ENCODE assay signal across 8 cellular contexts in genomic region chr1:100606438-100606837, GRCh38.
DNase-seq lines count a peak whose midpoint lies in the region; ATAC-seq and TF ChIP-seq lines count a peak whose summit lies in the region.

No MANE protein-coding gene starts in this region.

- H3K4me3 ChIP-seq in DOHH2 (ENCODE audit: low read length) (no peak overlapping the region), mammary epithelial cell (replicated peaks in 1 of 3; ENCODE audit: insufficient read depth in 1 of 3, low read depth in 2 of 3, low read length in 3 of 3) (no peak overlapping the region)

- in situ Hi-C loops in mammary epithelial cell (cut with MboI; ENCODE audit: low sequenced_read_pairs in 2 of 2) (loop anchor here (5.0 kb wide), 2 partner anchors 256 to 261 kb away; no protein-coding TSS in a partner anchor), G401 (cut with HindIII; ENCODE audit: low sequenced_read_pairs) (no loop called here)

- no peak overlapping the region for H2AFZ ChIP-seq in mammary epithelial cell (ENCODE audit: low read depth, low read length)

- peak; percentile 24 for TF ChIP-seq CTCF in DOHH2 (IDR thresholded peaks at IDR 0.05; ENCODE audit: low read depth, low read length, poor library complexity, severe bottlenecking)
- peak; percentile 77 to 95 for TF ChIP-seq CTCF in mammary epithelial cell (conservative IDR thresholded peaks at IDR 0.05 in 1 of 2, IDR thresholded peaks at IDR 0.05 in 1 of 2; ENCODE audit: extremely low read depth in 1 of 2, insufficient read depth in 1 of 2, low read depth in 1 of 2, low read length in 2 of 2)

- H3K27ac ChIP-seq in DOHH2 (ENCODE audit: low read depth, low read length) (no peak overlapping the region), mammary epithelial cell (ENCODE audit: insufficient read depth, low read depth, low read length) (no peak overlapping the region)

- H3K27me3 ChIP-seq in DOHH2 (ENCODE audit: control insufficient read depth, low read length): no peaks in the 10 kb centered on the region
- H3K27me3 ChIP-seq in mammary epithelial cell (ENCODE audit: insufficient read depth, low read length): no peaks in the 10 kb centered on the region

- H4K20me1 ChIP-seq in DOHH2 (ENCODE audit: control insufficient read depth, insufficient read depth, low read depth, low read length) (no peaks in the 10 kb centered on the region), mammary epithelial cell (ENCODE audit: insufficient read depth, low read length) (no peaks in the 10 kb centered on the region)

- no peak overlapping the region for H3K4me2 ChIP-seq in DOHH2 (ENCODE audit: low read length)
- no peak overlapping the region for H3K4me2 ChIP-seq in mammary epithelial cell (ENCODE audit: insufficient read depth, low read depth, low read length)

- H3K4me1 ChIP-seq in DOHH2 (ENCODE audit: control insufficient read depth, low read length) (no peaks in the 10 kb centered on the region), mammary epithelial cell (ENCODE audit: insufficient read depth, low read length) (peaks cover 10% of the 10 kb centered on the region)

- WGBS in mammary epithelial cell (ENCODE audit: low coverage, missing lambda C conversion rate): 33% methylated on average over 3 of the region's 3 CpGs

- H3K79me2 ChIP-seq in DOHH2 (ENCODE audit: control insufficient read depth, low read length) (no peaks in the 10 kb centered on the region), mammary epithelial cell (ENCODE audit: insufficient read depth, low read length) (no peaks in the 10 kb centered on the region)

- ATAC-seq in HG03520 (IDR thresholded peaks at IDR 0.05; ENCODE audit: unreplicated experiment): no peak
- ATAC-seq in GM19328 (IDR thresholded peaks at IDR 0.05; ENCODE audit: unreplicated experiment): no peak

- CTCF ChIA-PET in mammary epithelial cell (lab: Charles Lee; ENCODE audit: low non-redundant PET): interaction anchor here (0.6 to 0.8 kb wide), 2 partner anchors 143 to 151 kb away, joined by 3 to 4 read pairs; no protein-coding TSS in a partner anchor

- no peaks in the 10 kb centered on the region for H3K9me2 ChIP-seq in DOHH2 (replicated peaks; ENCODE audit: control insufficient read depth, low read length)

- H3K9ac ChIP-seq in mammary epithelial cell (ENCODE audit: insufficient read depth, low read length): no peak overlapping the region

- peak; percentile 51 for DNase-seq in mammary epithelial cell
- DNase-seq in lung microvascular endothelial cell (ENCODE audit: low read depth in 2 of 2): peak; percentile 65 to 81
- no peak for DNase-seq in stimulated activated CD4-positive, alpha-beta T cell treated with anti-CD3 and anti-CD28 coated beads, Interleukin-4, amount 100 ng/mL, for 1 hour
- no peak for DNase-seq in G401 (ENCODE audit: low spot score)

- dilution Hi-C loops in mammary epithelial cell (cut with HindIII; ENCODE audit: low sequenced_read_pairs): no loop called here

- H3K36me3 ChIP-seq in DOHH2 (ENCODE audit: control insufficient read depth, low read length): no peaks in the 10 kb centered on the region
- no peaks in the 10 kb centered on the region for H3K36me3 ChIP-seq in mammary epithelial cell (ENCODE audit: insufficient read depth, low read length)

- no TSS peak for BruUV-seq in mammary epithelial cell (replicated peaks; lab: Mats Ljungman, UMichigan)

- H3K9me3 ChIP-seq in DOHH2 (ENCODE audit: control insufficient read depth, insufficient read depth, low read length): no peaks in the 10 kb centered on the region
- no peaks in the 10 kb centered on the region for H3K9me3 ChIP-seq in mammary epithelial cell (replicated peaks; ENCODE audit: insufficient read depth, low read length)

- TF ChIP-seq EP300 in Ishikawa (IDR thresholded peaks at IDR 0.05; ENCODE audit: borderline replicate concordance): no peak

- intact Hi-C loops in mammary epithelial cell (cut with micrococcal nuclease): loop anchor here (1.0 to 5.0 kb wide), 4 partner anchors 65 to 799 kb away; no protein-coding TSS in a partner anchor

- no peaks in the 10 kb centered on the region for H3F3A ChIP-seq in DOHH2 (ENCODE audit: control insufficient read depth, insufficient read depth)

- TF ChIP-seq RAD21 in Ishikawa (IDR thresholded peaks at IDR 0.05; ENCODE audit: low read depth): peak; percentile 58

TF ChIP-seq in Ishikawa, 13 proteins besides CTCF, POLR2A, EP300 and RAD21:
- no peak for TF ChIP-seq TEAD4 (IDR thresholded peaks at IDR 0.05)
- TF ChIP-seq TAF1 (IDR thresholded peaks at IDR 0.05; ENCODE audit: low read depth): no peak
- no peak for TF ChIP-seq TCF12 (IDR thresholded peaks at IDR 0.05; ENCODE audit: low read depth)
- TF ChIP-seq CREB1 (IDR thresholded peaks at IDR 0.05; ENCODE audit: low read depth): no peak
- TF ChIP-seq, protein P1, sequence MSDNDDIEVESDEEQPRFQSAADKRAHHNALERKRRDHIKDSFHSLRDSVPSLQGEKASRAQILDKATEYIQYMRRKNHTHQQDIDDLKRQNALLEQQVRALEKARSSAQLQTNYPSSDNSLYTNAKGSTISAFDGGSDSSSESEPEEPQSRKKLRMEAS (IDR thresholded peaks at IDR 0.05): no peak
- TF ChIP-seq CEBPB (IDR thresholded peaks at IDR 0.05): no peak
- no peak for TF ChIP-seq YY1 (IDR thresholded peaks at IDR 0.05; ENCODE audit: low read depth)
- TF ChIP-seq ZBTB7A (IDR thresholded peaks at IDR 0.05; ENCODE audit: low read depth): no peak
- no peak for TF ChIP-seq REST (IDR thresholded peaks at IDR 0.05; ENCODE audit: low read depth)
- no peak for TF ChIP-seq NFIC (IDR thresholded peaks at IDR 0.05)
- TF ChIP-seq, protein P2, sequence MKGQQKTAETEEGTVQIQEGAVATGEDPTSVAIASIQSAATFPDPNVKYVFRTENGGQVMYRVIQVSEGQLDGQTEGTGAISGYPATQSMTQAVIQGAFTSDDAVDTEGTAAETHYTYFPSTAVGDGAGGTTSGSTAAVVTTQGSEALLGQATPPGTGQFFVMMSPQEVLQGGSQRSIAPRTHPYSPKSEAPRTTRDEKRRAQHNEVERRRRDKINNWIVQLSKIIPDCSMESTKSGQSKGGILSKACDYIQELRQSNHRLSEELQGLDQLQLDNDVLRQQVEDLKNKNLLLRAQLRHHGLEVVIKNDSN (IDR thresholded peaks at IDR 0.05): no peak
- no peak for TF ChIP-seq FOXM1 (IDR thresholded peaks at IDR 0.05; ENCODE audit: borderline replicate concordance, low read depth)
- TF ChIP-seq EGR1 (IDR thresholded peaks at IDR 0.05): no peak

Comparison
In these comparisons a context has a peak if more than half of its experiments do, and no peak if none do; other contexts are left out.
1. DNase-seq: peak in mammary epithelial cell (single experiment) and lung microvascular endothelial cell (2 of 2); none in stimulated activated CD4-positive, alpha-beta T cell treated with anti-CD3 and anti-CD28 coated beads, Interleukin-4, amount 100 ng/mL, for 1 hour (single experiment) and G401 (single experiment).